ENCODE assay signal across 8 cellular contexts in the genomic region with DNA sequence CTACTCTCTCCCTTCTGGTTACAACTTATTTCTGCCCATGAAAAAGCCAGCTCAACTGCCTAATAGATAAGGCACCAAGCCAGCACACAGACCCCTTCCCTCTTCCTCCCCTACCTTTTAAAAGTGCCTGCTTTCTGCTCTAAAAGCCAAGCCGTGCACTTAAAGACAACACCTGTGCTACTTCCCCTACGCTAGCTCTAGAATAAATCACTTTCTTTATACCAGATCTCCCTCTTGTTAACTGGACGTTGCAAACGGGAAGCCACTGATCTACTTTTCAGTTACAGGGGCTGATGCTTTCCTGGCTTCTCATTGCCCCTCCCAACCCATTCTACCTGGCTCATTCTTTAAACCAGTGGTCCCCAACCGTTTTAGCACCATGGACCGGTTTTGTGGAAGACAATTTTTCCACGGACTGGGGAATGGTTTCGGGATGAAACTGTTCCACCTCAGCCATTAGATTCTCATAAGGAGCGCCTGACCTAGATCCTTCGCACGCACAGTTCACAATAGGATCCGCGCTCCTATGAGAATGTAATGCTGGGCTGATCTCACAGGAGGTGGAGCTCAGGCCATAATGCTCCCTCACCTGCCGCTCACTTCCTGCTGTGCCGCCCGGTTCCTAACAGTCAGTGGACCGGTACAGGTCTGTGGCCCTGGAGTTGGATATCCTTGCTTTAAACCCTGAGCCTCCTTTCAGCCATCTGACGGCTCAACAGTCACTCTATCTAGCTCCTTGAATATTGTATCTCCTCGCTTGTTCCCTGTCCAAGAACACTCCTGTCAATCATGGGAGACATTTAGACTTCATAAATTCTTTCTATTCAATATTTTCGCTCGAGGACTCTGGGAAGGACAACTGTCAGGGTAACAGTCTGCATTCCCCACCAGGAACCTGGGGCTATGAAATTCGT. TPM values are rescaled to one million over a fixed set of nuclear protein-coding genes. Genes with fewer than 3 reads are reported as not detected.
DNase-seq lines count a peak whose midpoint lies in the region; TF ChIP-seq lines count a peak whose summit lies in the region.

No MANE protein-coding gene starts in this region.

- DNase-seq in AG09309 (ENCODE audit: low read depth) (no peak), HFF-Myc (ENCODE audit: extremely low read depth, low read depth) (no peak), OCI-M2 (lab: John Stamatoyannopoulos, UW; ENCODE audit: unreplicated experiment) (peak; percentile 85), mammary epithelial cell (peak; percentile 53), DMS114 treated with DMSO at 0.1 percent for 48 hours (lab: John Stamatoyannopoulos, UW; ENCODE audit: unreplicated experiment) (no peak)
- DNase-seq in stimulated activated CD4-positive, alpha-beta T cell treated with anti-CD3 and anti-CD28 coated beads, Interleukin-15, amount 100 ng/mL, for 24 hours: peak; percentile 24
- DNase-seq in activated CD4-positive, CD25-positive, alpha-beta regulatory T cell treated with anti-CD3 and anti-CD28 coated beads, Interleukin-2, amount 50 U/mL, for 72 hours: no peak

- H2AFZ ChIP-seq in mammary epithelial cell (ENCODE audit: low read depth, low read length): peak overlapping the region; percentile 97

- BruUV-seq in mammary epithelial cell (replicated peaks; lab: Mats Ljungman, UMichigan): TSS peak; percentile 61

- peak overlapping the region; percentile 87 for H3K4me2 ChIP-seq in mammary epithelial cell (ENCODE audit: insufficient read depth, low read depth, low read length)

- TF ChIP-seq CTCF in AG09309 (IDR thresholded peaks at IDR 0.05; ENCODE audit: control insufficient read depth, insufficient read depth, low read depth, low read length, missing control alignments): no peak
- no peak for TF ChIP-seq CTCF in HFF-Myc (IDR thresholded peaks at IDR 0.05; ENCODE audit: low read depth, low read length, missing control alignments)
- TF ChIP-seq CTCF in mammary epithelial cell (conservative IDR thresholded peaks at IDR 0.05 in 1 of 2, IDR thresholded peaks at IDR 0.05 in 1 of 2; ENCODE audit: extremely low read depth in 1 of 2, insufficient read depth in 1 of 2, low read depth in 1 of 2, low read length in 2 of 2): no peak

- intact Hi-C loops in mammary epithelial cell (cut with micrococcal nuclease): loop anchor here (1.0 to 5.0 kb wide), 6 partner anchors 21 to 306 kb away; a partner anchor contains a TSS

- H3K4me3 ChIP-seq in AG09309 (ENCODE audit: control insufficient read depth, low read depth, low read length): peak overlapping the region; percentile 99
- peak overlapping the region; percentile 51 for H3K4me3 ChIP-seq in HFF-Myc (replicated peaks; ENCODE audit: low read depth, low read length)
- H3K4me3 ChIP-seq in mammary epithelial cell (replicated peaks in 1 of 3; ENCODE audit: insufficient read depth in 1 of 3, low read depth in 2 of 3, low read length in 3 of 3): peak overlapping the region; percentile 54 to 63 (median 56)

- no peaks in the 10 kb centered on the region for H3K9me3 ChIP-seq in mammary epithelial cell (replicated peaks; ENCODE audit: insufficient read depth, low read length)

- H4K20me1 ChIP-seq in mammary epithelial cell (ENCODE audit: insufficient read depth, low read length): no peaks in the 10 kb centered on the region

- peaks cover 1% of the 10 kb centered on the region for H3K27me3 ChIP-seq in mammary epithelial cell (ENCODE audit: insufficient read depth, low read length)
- H3K27me3 ChIP-seq in layer of hippocampus (ENCODE audit: control insufficient read depth, insufficient read depth, low read length): no peaks in the 10 kb centered on the region

- no peaks in the 10 kb centered on the region for H3K36me3 ChIP-seq in mammary epithelial cell (ENCODE audit: insufficient read depth, low read length)

- H3K27ac ChIP-seq in mammary epithelial cell (ENCODE audit: insufficient read depth, low read depth, low read length) (peak overlapping the region; percentile 41), layer of hippocampus (ENCODE audit: low read depth, low read length) (peak overlapping the region; percentile 64)

- peaks cover 6% of the 10 kb centered on the region for H3K79me2 ChIP-seq in mammary epithelial cell (ENCODE audit: insufficient read depth, low read length)

- dilution Hi-C loops in mammary epithelial cell (cut with HindIII; ENCODE audit: low sequenced_read_pairs): no loop called here

- CTCF ChIA-PET in mammary epithelial cell (lab: Charles Lee; ENCODE audit: low non-redundant PET): no interaction called here

- H3K9ac ChIP-seq in mammary epithelial cell (ENCODE audit: insufficient read depth, low read length): no peak overlapping the region

- in situ Hi-C loops in mammary epithelial cell (cut with MboI; ENCODE audit: low sequenced_read_pairs in 2 of 2): no loop called here

- WGBS in mammary epithelial cell (ENCODE audit: low coverage, missing lambda C conversion rate): 10% methylated on average over 19 of the region's 22 CpGs

- H3K4me1 ChIP-seq in mammary epithelial cell (ENCODE audit: insufficient read depth, low read length): peaks cover 9% of the 10 kb centered on the region

RNA-seq across cellular contexts. Expression of a gene that starts 0.8 kb away (rescaled TPM):
- 1 to 10 TPM; 4.6 to 6.3 TPM for total RNA-seq in mammary epithelial cell
- 2.1 TPM for polyA plus RNA-seq in mammary epithelial cell
- 1.4 TPM for polyA minus RNA-seq in mammary epithelial cell

RNA-seq across cellular contexts. Expression of a gene that starts 21.0 kb away (rescaled TPM):
- total RNA-seq in mammary epithelial cell: 1 to 10 TPM; 2.6 to 4.7 TPM
- 0.96 TPM for polyA plus RNA-seq in mammary epithelial cell
- polyA minus RNA-seq in mammary epithelial cell: 2.4 TPM

RNA-seq across cellular contexts. Expression of a gene that starts 25.8 kb away (rescaled TPM):
- 1 to 10 TPM; 3.9 to 5.3 TPM for total RNA-seq in mammary epithelial cell
- 2.1 TPM for polyA plus RNA-seq in mammary epithelial cell
- polyA minus RNA-seq in mammary epithelial cell: not detected

RNA-seq across cellular contexts. Expression of a gene that starts 43.2 kb away (rescaled TPM):
- total RNA-seq in mammary epithelial cell: 10 to 100 TPM; 15.3 to 24.0 TPM
- 4.4 TPM for polyA plus RNA-seq in mammary epithelial cell
- 0.31 TPM for polyA minus RNA-seq in mammary epithelial cell

RNA-seq across cellular contexts. Expression of a gene that starts 48.2 kb away (rescaled TPM):
- 1 to 10 TPM; 3.2 to 4.2 TPM for total RNA-seq in mammary epithelial cell
- polyA plus RNA-seq in mammary epithelial cell: 1.5 TPM
- polyA minus RNA-seq in mammary epithelial cell: not detected

Comparison
In these comparisons a context has a peak if more than half of its experiments do, and no peak if none do; other contexts are left out.
1. DNase-seq: peak in OCI-M2 (single experiment), mammary epithelial cell (single experiment) and stimulated activated CD4-positive, alpha-beta T cell treated with anti-CD3 and anti-CD28 coated beads, Interleukin-15, amount 100 ng/mL, for 24 hours (single experiment); none in AG09309 (single experiment), HFF-Myc (single experiment), DMS114 treated with DMSO at 0.1 percent for 48 hours (single experiment) and activated CD4-positive, CD25-positive, alpha-beta regulatory T cell treated with anti-CD3 and anti-CD28 coated beads, Interleukin-2, amount 50 U/mL, for 72 hours (single experiment).
2. Peak in every context shown above with its lines, with median percentiles within 50 percentile points of each other: H3K4me3 ChIP-seq.